ENCODE assay signal across 1 cellular context in genomic region chr2:240251848-240252190, GRCh38.
TF ChIP-seq lines count a peak whose summit lies in the region.

No MANE protein-coding gene starts in this region.

TF ChIP-seq in K562, 482 proteins besides CTCF, POLR2A, EP300 and RAD21 (continued from another document):
- no peak for TF ChIP-seq WHSC1 (IDR thresholded peaks at IDR 0.05; ENCODE audit: low read length)
- no peak for TF ChIP-seq RFX5 (IDR thresholded peaks at IDR 0.05; ENCODE audit: low read depth, low read length)
- TF ChIP-seq, protein P1, sequence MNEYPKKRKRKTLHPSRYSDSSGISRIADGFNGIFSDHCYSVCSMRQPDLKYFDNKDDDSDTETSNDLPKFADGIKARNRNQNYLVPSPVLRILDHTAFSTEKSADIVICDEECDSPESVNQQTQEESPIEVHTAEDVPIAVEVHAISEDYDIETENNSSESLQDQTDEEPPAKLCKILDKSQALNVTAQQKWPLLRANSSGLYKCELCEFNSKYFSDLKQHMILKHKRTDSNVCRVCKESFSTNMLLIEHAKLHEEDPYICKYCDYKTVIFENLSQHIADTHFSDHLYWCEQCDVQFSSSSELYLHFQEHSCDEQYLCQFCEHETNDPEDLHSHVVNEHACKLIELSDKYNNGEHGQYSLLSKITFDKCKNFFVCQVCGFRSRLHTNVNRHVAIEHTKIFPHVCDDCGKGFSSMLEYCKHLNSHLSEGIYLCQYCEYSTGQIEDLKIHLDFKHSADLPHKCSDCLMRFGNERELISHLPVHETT (CRISPR knock-in tag; conservative IDR thresholded peaks at IDR 0.05 in 1 of 2, IDR thresholded peaks at IDR 0.05 in 1 of 2): no peak
